ENCODE assay signal across 8 cellular contexts in the genomic region with DNA sequence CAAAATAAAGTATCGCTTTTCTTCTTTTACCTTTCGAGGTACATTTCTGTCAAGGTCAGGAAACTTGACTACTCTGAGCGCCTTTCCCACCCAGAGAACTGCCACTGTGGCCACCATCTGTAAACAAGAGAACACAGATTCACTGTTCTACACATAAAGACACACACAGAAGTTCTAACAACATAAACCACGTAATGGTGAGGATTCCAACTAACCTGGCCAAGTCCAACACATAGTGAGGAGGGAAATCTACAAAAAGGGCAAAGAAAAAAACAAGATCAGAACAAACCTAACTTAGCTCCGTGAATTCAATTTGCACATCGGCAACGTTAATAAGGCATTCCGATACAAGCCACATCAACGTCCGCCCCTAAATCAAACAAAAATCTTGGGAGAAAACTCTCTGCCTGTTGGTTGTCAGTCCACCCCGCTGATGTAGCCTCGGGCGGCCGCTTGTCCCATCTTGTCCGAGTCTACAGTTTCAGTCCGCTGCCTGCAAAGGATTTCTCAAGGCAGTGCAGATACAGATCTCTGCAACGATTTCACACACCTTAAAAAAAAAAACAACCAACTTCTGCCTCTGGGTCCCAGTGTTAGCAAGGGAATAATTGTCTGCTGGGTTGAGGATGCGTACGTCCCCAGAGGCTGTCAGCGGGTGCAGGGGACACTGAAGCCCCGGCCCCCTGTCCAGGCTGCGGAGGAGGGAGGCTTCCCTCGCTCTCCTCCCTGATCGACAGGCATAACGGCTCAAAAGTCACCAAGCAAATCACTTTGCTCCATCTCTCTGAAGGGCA. TPM values are rescaled to one million over a fixed set of nuclear protein-coding genes. Genes with fewer than 3 reads are reported as not detected.
DNase-seq lines count a peak whose midpoint lies in the region; ATAC-seq and TF ChIP-seq lines count a peak whose summit lies in the region.

No MANE protein-coding gene starts in this region.

- no peaks in the 10 kb centered on the region for H3K9me3 ChIP-seq in SU-DHL-6 (ENCODE audit: insufficient read depth, low read length)

- H3K4me2 ChIP-seq in SU-DHL-6 (ENCODE audit: low read depth, low read length, poor library complexity, severe bottlenecking), result peak overlapping the region; percentile 70

- H3K27me3 ChIP-seq in SU-DHL-6 (ENCODE audit: low read length), result no peaks in the 10 kb centered on the region

- H4K20me1 ChIP-seq in SU-DHL-6 (ENCODE audit: low read depth, low read length), result no peaks in the 10 kb centered on the region

- peak overlapping the region; percentile 88 for H3K27ac Mint-ChIP-seq in chondrocyte (ENCODE audit: unreplicated experiment)

- no peaks in the 10 kb centered on the region for H3K27me3 Mint-ChIP-seq in chondrocyte (ENCODE audit: low read depth)

- H3K4me3 ChIP-seq in SU-DHL-6 (ENCODE audit: insufficient read depth, low read length, poor library complexity, severe bottlenecking), result peak overlapping the region; percentile 65

- H3K9me3 Mint-ChIP-seq in chondrocyte (ENCODE audit: low read depth), result no peaks in the 10 kb centered on the region

- DNase-seq in Caki2 (ENCODE audit: low read depth), result peak; percentile 56
- no peak for DNase-seq in chondrocyte (ENCODE audit: low spot score)
- peak; percentile 43 for DNase-seq in kidney glomerular epithelial cell (lab: John Stamatoyannopoulos, UW)
- peak; percentile 23 to 30 for DNase-seq in stimulated activated CD4-positive, alpha-beta T cell treated with anti-CD3 and anti-CD28 coated beads, Interleukin-2, amount 100 ng/mL, for 24 hours
- no peak for DNase-seq in SHP77 treated with DMSO at 0.1 percent for 48 hours (lab: John Stamatoyannopoulos, UW)

- peaks cover 11% of the 10 kb centered on the region for H3F3A ChIP-seq in SU-DHL-6 (ENCODE audit: insufficient read depth)

- peak overlapping the region; percentile 80 for H3K4me3 Mint-ChIP-seq in chondrocyte (ENCODE audit: unreplicated experiment)

- peaks cover 7% of the 10 kb centered on the region for H3K36me3 Mint-ChIP-seq in chondrocyte (ENCODE audit: low read depth)

- H3K36me3 ChIP-seq in SU-DHL-6 (ENCODE audit: low read length), result peaks cover 26% of the 10 kb centered on the region

- TF ChIP-seq CTCF in SU-DHL-6 (IDR thresholded peaks at IDR 0.05; ENCODE audit: insufficient read depth, low read length, poor library complexity, severe bottlenecking) (no peak), chondrocyte (IDR thresholded peaks at IDR 0.05) (no peak)

- peaks cover 27% of the 10 kb centered on the region for H3K4me1 Mint-ChIP-seq in chondrocyte (ENCODE audit: low read depth)

- peak overlapping the region; percentile 97 for H2AFZ ChIP-seq in SU-DHL-6 (ENCODE audit: low read depth, low read length, severe bottlenecking)

- H3K9me2 ChIP-seq in SU-DHL-6 (replicated peaks; ENCODE audit: insufficient read depth, low read length), result no peaks in the 10 kb centered on the region

- in situ Hi-C loops in Caki2 (cut with HindIII; ENCODE audit: low pct_unique_long_range_greater_than_20kb, low sequenced_read_pairs), result no loop called here

- H3K27ac ChIP-seq in SU-DHL-6 (ENCODE audit: low read depth, low read length), result peak overlapping the region; percentile 80

- H3K9ac ChIP-seq in SU-DHL-6 (ENCODE audit: low read length), result peak overlapping the region; percentile 81

- ATAC-seq in GM19438 (IDR thresholded peaks at IDR 0.05; ENCODE audit: low read depth, unreplicated experiment) (peak; percentile 29), HG03469 (IDR thresholded peaks at IDR 0.05; ENCODE audit: unreplicated experiment) (peak; percentile 23)

- 0 out of 2 replicates have a peak, but pooled peaks cover 4% of the 10 kb centered on the region for H3K79me2 ChIP-seq in SU-DHL-6 (ENCODE audit: insufficient read depth, low read length)

RNA-seq across cellular contexts. Expression of gene SLC35D1, which starts 1.0 kb away (rescaled TPM):
- total RNA-seq in Caki2 (2014; rRNA removed; shearing (Covaris generic); ENCODE audit: low replicate concordance), result 1.5 and 1.9 TPM in 2 replicates
- total RNA-seq in chondrocyte, result 9.2 to 14.8 TPM (median 9.3 TPM) in 3 replicates

Comparison
In these comparisons a context has a peak if more than half of its experiments do, and no peak if none do; other contexts are left out.
1. DNase-seq: peak in Caki2 (single experiment), kidney glomerular epithelial cell (single experiment) and stimulated activated CD4-positive, alpha-beta T cell treated with anti-CD3 and anti-CD28 coated beads, Interleukin-2, amount 100 ng/mL, for 24 hours (2 of 2); none in chondrocyte (single experiment) and SHP77 treated with DMSO at 0.1 percent for 48 hours (single experiment).